Comparison of ENCODE assay signal across 14 cellular contexts in the genomic region with DNA sequence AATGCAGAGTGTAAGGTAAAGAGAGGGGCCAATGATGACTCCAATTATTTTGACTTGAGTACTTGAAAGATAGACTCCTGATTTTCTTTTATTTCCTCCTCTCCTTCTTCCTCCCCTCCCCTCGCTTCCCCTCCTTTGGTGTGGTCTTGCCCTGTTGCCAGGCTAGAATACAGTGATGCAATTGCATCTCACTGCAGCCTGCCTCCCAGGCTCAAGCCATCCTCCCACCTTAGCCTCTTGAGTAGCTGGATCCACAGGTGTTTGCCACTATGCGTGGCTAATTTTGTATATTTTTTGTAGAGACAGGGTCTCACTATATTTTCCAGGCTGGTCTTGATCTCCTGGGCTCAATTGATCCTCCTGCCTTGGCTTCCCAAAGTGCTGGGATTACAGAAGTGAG. TPM values are rescaled to one million over a fixed set of nuclear protein-coding genes. Genes with fewer than 3 reads are reported as not detected.
DNase-seq lines count a peak whose midpoint lies in the region; ATAC-seq and TF ChIP-seq lines count a peak whose summit lies in the region.
"Had no signal": no experiment of that assay in that cellular context is flagged by ENCODE, and none has a peak within 500 bp of the region (broad histone marks: within the 10 kb centered on the region; RNA-seq: fewer than 3 reads in every experiment).

No MANE protein-coding gene starts in this region.

- H3K36me3 ChIP-seq in SU-DHL-6 (ENCODE audit: low read length) (no peaks in the 10 kb centered on the region), fibroblast of lung (ENCODE audit: control insufficient read depth, insufficient read depth, low read length) (no peaks in the 10 kb centered on the region), right atrium auricular region (peaks cover 9% of the 10 kb centered on the region)

- 0 out of 2 replicates have a peak overlapping the region, but pooled peaks have one; percentile 19 for H3K9ac ChIP-seq in SU-DHL-6 (ENCODE audit: low read length)
- no peak overlapping the region for H3K9ac ChIP-seq in fibroblast of lung (ENCODE audit: insufficient read depth, low read length)

- peaks cover 72% of the 10 kb centered on the region for H3K4me1 Mint-ChIP-seq in activated naive CD4-positive, alpha-beta T cell treated with anti-CD3 and anti-CD28 coated beads, Interleukin-2, amount 50 U/mL, for 24 hours
- peaks cover 44 to 58% of the 10 kb centered on the region in 2 donors for H3K4me1 Mint-ChIP-seq in stimulated activated naive B cell treated with anti-CD40 and anti-IgM and Interleukin-4, amounts not matched to agents 10 μg/mL and 1 μg/mL and 100 μg/mL, for 72 hours

- H3K27ac Mint-ChIP-seq in activated naive CD4-positive, alpha-beta T cell treated with anti-CD3 and anti-CD28 coated beads, Interleukin-2, amount 50 U/mL, for 24 hours: peak overlapping the region; percentile 92
- H3K27ac Mint-ChIP-seq in activated naive CD4-positive, alpha-beta T cell treated with anti-CD3 and anti-CD28 coated beads, Interleukin-2, amount 50 U/mL, for 72 hours: no peak overlapping the region
- H3K27ac Mint-ChIP-seq in stimulated activated naive B cell treated with anti-CD40 and anti-IgM and Interleukin-4, amounts not matched to agents 10 μg/mL and 1 μg/mL and 100 μg/mL, for 72 hours: peak overlapping the region; percentile 70

- H3K4me3 ChIP-seq in SU-DHL-6 (ENCODE audit: insufficient read depth, low read length, poor library complexity, severe bottlenecking) (no peak overlapping the region), fibroblast of lung (replicated peaks in 1 of 4; ENCODE audit: control extremely low read depth in 1 of 4, insufficient read depth in 1 of 4, low read depth in 3 of 4, low read length in 4 of 4) (peak overlapping the region in 1 of 4 experiments; percentile 9), right atrium auricular region (no peak overlapping the region)
- H3K4me3 ChIP-seq: body of pancreas had no signal

- H3K27ac ChIP-seq in SU-DHL-6 (ENCODE audit: low read depth, low read length) (no peak overlapping the region), fibroblast of lung (ENCODE audit: insufficient read depth, low read length) (no peak overlapping the region), right atrium auricular region (no peak overlapping the region)

- peak overlapping the region; percentile 98 for H3K4me2 ChIP-seq in SU-DHL-6 (ENCODE audit: low read depth, low read length, poor library complexity, severe bottlenecking)
- peak overlapping the region; percentile 19 for H3K4me2 ChIP-seq in fibroblast of lung (ENCODE audit: extremely low read depth, insufficient read depth, low read length)

- peak overlapping the region; percentile 86 for H3K4me3 Mint-ChIP-seq in activated naive CD4-positive, alpha-beta T cell treated with anti-CD3 and anti-CD28 coated beads, Interleukin-2, amount 50 U/mL, for 24 hours
- H3K4me3 Mint-ChIP-seq in stimulated activated naive B cell treated with anti-CD40 and anti-IgM and Interleukin-4, amounts not matched to agents 10 μg/mL and 1 μg/mL and 100 μg/mL, for 72 hours: peak overlapping the region; percentile 65 to 79

- TF ChIP-seq CTCF in SU-DHL-6 (IDR thresholded peaks at IDR 0.05; ENCODE audit: insufficient read depth, low read length, poor library complexity, severe bottlenecking) (no peak), fibroblast of lung (conservative IDR thresholded peaks at IDR 0.05 in 1 of 2, IDR thresholded peaks at IDR 0.05 in 1 of 2; ENCODE audit: low read depth in 1 of 2, low read length in 2 of 2) (no peak), right atrium auricular region (IDR thresholded peaks at IDR 0.05) (no peak)

- H3K79me2 ChIP-seq in SU-DHL-6 (ENCODE audit: insufficient read depth, low read length) (peaks cover 71% of the 10 kb centered on the region), fibroblast of lung (ENCODE audit: control insufficient read depth, insufficient read depth, low read length) (peaks cover 56% of the 10 kb centered on the region)

- H3K9me2 ChIP-seq in SU-DHL-6 (replicated peaks; ENCODE audit: insufficient read depth, low read length): no peaks in the 10 kb centered on the region

- H3K9me3 ChIP-seq in SU-DHL-6 (ENCODE audit: insufficient read depth, low read length): 0 out of 2 replicates have a peak, but pooled peaks cover 5% of the 10 kb centered on the region
- H3K9me3 ChIP-seq in fibroblast of lung (ENCODE audit: control insufficient read depth, insufficient read depth, low read depth, low read length): no peaks in the 10 kb centered on the region
- no peaks in the 10 kb centered on the region for H3K9me3 ChIP-seq in right atrium auricular region
- H3K9me3 ChIP-seq: body of pancreas had no signal

- H3F3A ChIP-seq in SU-DHL-6 (ENCODE audit: insufficient read depth): peaks cover 13% of the 10 kb centered on the region

- H3K27me3 ChIP-seq in SU-DHL-6 (ENCODE audit: low read length) (no peaks in the 10 kb centered on the region), fibroblast of lung (ENCODE audit: control insufficient read depth, insufficient read depth, low read length) (no peaks in the 10 kb centered on the region), right atrium auricular region (no peaks in the 10 kb centered on the region)
- H3K27me3 ChIP-seq: body of pancreas had no signal

- no peak for ATAC-seq in activated naive CD4-positive, alpha-beta T cell treated with anti-CD3 and anti-CD28 coated beads, Interleukin-2, amount 50 U/mL, for 72 hours
- ATAC-seq in stimulated activated naive B cell treated with anti-CD40 and anti-IgM and Interleukin-4, amounts not matched to agents 10 μg/mL and 1 μg/mL and 100 μg/mL, for 72 hours (replicated peaks): no peak
- ATAC-seq in HG02759 (IDR thresholded peaks at IDR 0.05; ENCODE audit: unreplicated experiment) (no peak), HG03354 (IDR thresholded peaks at IDR 0.05; ENCODE audit: poor library complexity, severe bottlenecking, unreplicated experiment) (no peak)
- ATAC-seq: activated CD8-positive, alpha-beta memory T cell treated with anti-CD3 and anti-CD28 coated beads, Interleukin-2, amount 10 ng/mL, durations not matched to agents 7 days and 5 days; body of pancreas had no signal

- H2AFZ ChIP-seq in SU-DHL-6 (ENCODE audit: low read depth, low read length, severe bottlenecking): no peak overlapping the region
- no peak overlapping the region for H2AFZ ChIP-seq in fibroblast of lung (ENCODE audit: low read length)

- H3K4me1 ChIP-seq in fibroblast of lung (ENCODE audit: control insufficient read depth, extremely low read depth, insufficient read depth, low read length): peaks cover 6% of the 10 kb centered on the region
- H3K4me1 ChIP-seq in right atrium auricular region: peaks cover 0 to 50% of the 10 kb centered on the region in 2 donors

- no peaks in the 10 kb centered on the region for H3K27me3 Mint-ChIP-seq in activated naive CD4-positive, alpha-beta T cell treated with anti-CD3 and anti-CD28 coated beads, Interleukin-2, amount 50 U/mL, for 24 hours
- no peaks in the 10 kb centered on the region for H3K27me3 Mint-ChIP-seq in stimulated activated naive B cell treated with anti-CD40 and anti-IgM and Interleukin-4, amounts not matched to agents 10 μg/mL and 1 μg/mL and 100 μg/mL, for 72 hours
- H3K27me3 Mint-ChIP-seq: activated CD8-positive, alpha-beta memory T cell treated with anti-CD3 and anti-CD28 coated beads, Interleukin-2, amount 10 ng/mL, durations not matched to agents 7 days and 5 days had no signal

- H4K20me1 ChIP-seq in SU-DHL-6 (ENCODE audit: low read depth, low read length) (no peaks in the 10 kb centered on the region), fibroblast of lung (ENCODE audit: control insufficient read depth, extremely low read depth, insufficient read depth, low read length) (no peaks in the 10 kb centered on the region)

- DNase-seq in activated naive CD4-positive, alpha-beta T cell treated with anti-CD3 and anti-CD28 coated beads, Interleukin-2, amount 50 U/mL, for 72 hours (ENCODE audit: low spot score in 2 of 2): no peak
- DNase-seq in fibroblast of lung (ENCODE audit: low read depth in 2 of 2): no peak
- no peak for DNase-seq in stimulated activated naive B cell treated with anti-CD40 and anti-IgM and Interleukin-4, amounts not matched to agents 10 μg/mL and 1 μg/mL and 100 μg/mL, for 72 hours
- no peak for DNase-seq in right atrium auricular region (ENCODE audit: low spot score)
- DNase-seq: activated CD8-positive, alpha-beta memory T cell treated with anti-CD3 and anti-CD28 coated beads, Interleukin-2, amount 10 ng/mL, durations not matched to agents 7 days and 5 days; body of pancreas; GDM1; stimulated activated CD4-positive, alpha-beta T cell treated with anti-CD3 and anti-CD28 coated beads, Interleukin-12 subunit alpha, Interleukin-12 subunit beta, amount 100 ng/mL, for 4 hours; SW 1271 had no signal

- H3K9me3 Mint-ChIP-seq in activated naive CD4-positive, alpha-beta T cell treated with anti-CD3 and anti-CD28 coated beads, Interleukin-2, amount 50 U/mL, for 24 hours: no peaks in the 10 kb centered on the region
- no peaks in the 10 kb centered on the region for H3K9me3 Mint-ChIP-seq in activated naive CD4-positive, alpha-beta T cell treated with anti-CD3 and anti-CD28 coated beads, Interleukin-2, amount 50 U/mL, for 72 hours
- peaks cover 0 to 2% of the 10 kb centered on the region in 2 donors for H3K9me3 Mint-ChIP-seq in stimulated activated naive B cell treated with anti-CD40 and anti-IgM and Interleukin-4, amounts not matched to agents 10 μg/mL and 1 μg/mL and 100 μg/mL, for 72 hours

- H3K36me3 Mint-ChIP-seq in activated naive CD4-positive, alpha-beta T cell treated with anti-CD3 and anti-CD28 coated beads, Interleukin-2, amount 50 U/mL, for 24 hours: peaks cover 29% of the 10 kb centered on the region
- peaks cover 14 to 23% of the 10 kb centered on the region in 2 donors for H3K36me3 Mint-ChIP-seq in activated naive CD4-positive, alpha-beta T cell treated with anti-CD3 and anti-CD28 coated beads, Interleukin-2, amount 50 U/mL, for 72 hours
- H3K36me3 Mint-ChIP-seq in stimulated activated naive B cell treated with anti-CD40 and anti-IgM and Interleukin-4, amounts not matched to agents 10 μg/mL and 1 μg/mL and 100 μg/mL, for 72 hours: peaks cover 37 to 55% of the 10 kb centered on the region in 2 donors

RNA-seq across cellular contexts. Expression of gene DGUOK, which starts 2.3 kb away (rescaled TPM):
- total RNA-seq in activated naive CD4-positive, alpha-beta T cell treated with anti-CD3 and anti-CD28 coated beads, Interleukin-2, amount 50 U/mL, for 72 hours: 10 to 100 TPM; 75.5 to 89.1 TPM
- total RNA-seq in fibroblast of lung (51.6 and 54.3 TPM in 2 replicates), right atrium auricular region (10 to 100 TPM; 33.7 to 36.2 TPM)
- polyA plus RNA-seq in fibroblast of lung: 83.2 and 93.7 TPM in 2 replicates
- polyA plus RNA-seq in fibroblast of lung (2012): 96.7 and 104 TPM in 2 replicates
- polyA minus RNA-seq in fibroblast of lung (ENCODE audit: low replicate concordance): 39.6 and 40.5 TPM in 2 replicates

RNA-seq across cellular contexts. Expression of gene ACTG2, which starts 36.2 kb away (rescaled TPM):
- under 1 TPM in 1 of 2 donors, not detected in 1; 0.27 TPM for total RNA-seq in activated naive CD4-positive, alpha-beta T cell treated with anti-CD3 and anti-CD28 coated beads, Interleukin-2, amount 50 U/mL, for 72 hours
- total RNA-seq in fibroblast of lung (4.1 TPM in 2 replicates), right atrium auricular region (10 to 100 TPM in 1 of 2 donors, 1 to 10 TPM in 1; 3.7 to 23.8 TPM)
- polyA plus RNA-seq in fibroblast of lung: 107 and 600 TPM in 2 replicates
- 118 and 780 TPM in 2 replicates for polyA plus RNA-seq in fibroblast of lung (2012)
- 95.8 and 1,122 TPM in 2 replicates for polyA minus RNA-seq in fibroblast of lung (ENCODE audit: low replicate concordance)
- total RNA-seq: activated CD8-positive, alpha-beta memory T cell treated with anti-CD3 and anti-CD28 coated beads, Interleukin-2, amount 10 ng/mL, durations not matched to agents 7 days and 5 days; epithelial cell of proximal tubule had no signal

RNA-seq across cellular contexts. Expression of gene TET3, which starts 55.7 kb away (rescaled TPM):
- 10 to 100 TPM; 15.9 to 24.7 TPM for total RNA-seq in activated naive CD4-positive, alpha-beta T cell treated with anti-CD3 and anti-CD28 coated beads, Interleukin-2, amount 50 U/mL, for 72 hours
- 2.6 and 3.1 TPM in 2 replicates for total RNA-seq in fibroblast of lung
- 1.6 and 2.1 TPM in 2 replicates for polyA plus RNA-seq in fibroblast of lung
- polyA plus RNA-seq in fibroblast of lung (2012): 1.4 and 2.4 TPM in 2 replicates
- 8.2 and 10.6 TPM in 2 replicates for polyA minus RNA-seq in fibroblast of lung (ENCODE audit: low replicate concordance)
- 1 to 10 TPM; 1.9 to 3.9 TPM for total RNA-seq in right atrium auricular region

Comparison
In these comparisons a context has a peak if more than half of its experiments do, and no peak if none do; other contexts are left out.
1. H3K27ac Mint-ChIP-seq: peak in activated naive CD4-positive, alpha-beta T cell treated with anti-CD3 and anti-CD28 coated beads, Interleukin-2, amount 50 U/mL, for 24 hours (single experiment) and stimulated activated naive B cell treated with anti-CD40 and anti-IgM and Interleukin-4, amounts not matched to agents 10 μg/mL and 1 μg/mL and 100 μg/mL, for 72 hours (single experiment); none in activated naive CD4-positive, alpha-beta T cell treated with anti-CD3 and anti-CD28 coated beads, Interleukin-2, amount 50 U/mL, for 72 hours (0 of 2).